8 cellular contexts compared by ENCODE assay signal in genomic region chr13:50123515-50123861, GRCh38.
A peak's percentile ranks its signal among the peaks of the same experiment; 100 is the strongest.
DNase-seq lines count a peak whose midpoint lies in the region; ATAC-seq, FAIRE-seq and TF ChIP-seq lines count a peak whose summit lies in the region.

No MANE protein-coding gene starts in this region.

- peak overlapping the region; percentile 78 for H3K4me3 Mint-ChIP-seq in T-helper 2 cell treated with Interferon-gamma antibody and Interleukin-4, amounts not matched to agents 5 μg/mL and 100 μg/mL, for 36 hours
- H3K4me3 Mint-ChIP-seq in activated naive CD8-positive, alpha-beta T cell, result peak overlapping the region; percentile 90

- peaks cover 33% of the 10 kb centered on the region for H3K4me1 Mint-ChIP-seq in T-helper 2 cell treated with Interferon-gamma antibody and Interleukin-4, amounts not matched to agents 5 μg/mL and 100 μg/mL, for 36 hours (ENCODE audit: low read depth)
- H3K4me1 Mint-ChIP-seq in activated naive CD8-positive, alpha-beta T cell (ENCODE audit: low read depth), result peaks cover 36% of the 10 kb centered on the region

- no peak for ATAC-seq in GM21367 (IDR thresholded peaks at IDR 0.05; ENCODE audit: unreplicated experiment)

- H3K27ac Mint-ChIP-seq in T-helper 2 cell treated with Interferon-gamma antibody and Interleukin-4, amounts not matched to agents 5 μg/mL and 100 μg/mL, for 36 hours, result peak overlapping the region; percentile 81
- H3K27ac Mint-ChIP-seq in activated naive CD8-positive, alpha-beta T cell, result peak overlapping the region; percentile 91

- H3K27ac ChIP-seq in kidney (ENCODE audit: low read depth in 2 of 2, low read length in 2 of 2) (peak overlapping the region; percentile 98), testis (peak overlapping the region; percentile 97 to 98)

- H3K4me1 ChIP-seq in kidney (ENCODE audit: control insufficient read depth in 1 of 2, insufficient read depth in 1 of 2, low read depth in 1 of 2, low read length in 2 of 2) (peaks cover 7 to 10% of the 10 kb centered on the region in 2 donors), testis (peaks cover 17% of the 10 kb centered on the region)

- H3K36me3 Mint-ChIP-seq in T-helper 2 cell treated with Interferon-gamma antibody and Interleukin-4, amounts not matched to agents 5 μg/mL and 100 μg/mL, for 36 hours (ENCODE audit: low read depth), result peaks cover 17% of the 10 kb centered on the region
- H3K36me3 Mint-ChIP-seq in activated naive CD8-positive, alpha-beta T cell, result peaks cover 2% of the 10 kb centered on the region

- H3K9me3 ChIP-seq in kidney (ENCODE audit: control insufficient read depth in 1 of 2, low read length in 2 of 2), result no peaks in the 10 kb centered on the region
- H3K9me3 ChIP-seq in testis, result no peaks in the 10 kb centered on the region

- peak overlapping the region; percentile 63 to 88 for H3K9ac ChIP-seq in kidney (ENCODE audit: low read length in 2 of 2)

- H3K4me3 ChIP-seq in kidney (ENCODE audit: low read length in 2 of 2), result peak overlapping the region; percentile 77 to 82
- H3K4me3 ChIP-seq in testis, result peak overlapping the region; percentile 91

- peaks cover 30% of the 10 kb centered on the region for H3K27me3 Mint-ChIP-seq in T-helper 2 cell treated with Interferon-gamma antibody and Interleukin-4, amounts not matched to agents 5 μg/mL and 100 μg/mL, for 36 hours (ENCODE audit: low read depth)
- peaks cover 8% of the 10 kb centered on the region for H3K27me3 Mint-ChIP-seq in activated naive CD8-positive, alpha-beta T cell

- FAIRE-seq in kidney (lab: Jason Lieb, UNC), result no peak

- 6 to 13% methylated on average over 13 of the region's 13 CpGs for WGBS in testis, 2 donors

- DNase-seq in T-helper 2 cell treated with Interferon-gamma antibody and Interleukin-4, amounts not matched to agents 5 μg/mL and 100 μg/mL, for 36 hours (ENCODE audit: low spot score), result no peak
- no peak for DNase-seq in T-helper 2 cell
- no peak for DNase-seq in kidney
- DNase-seq in testis, result no peak
- no peak for DNase-seq in HK-2 (ENCODE audit: unreplicated experiment)
- no peak for DNase-seq in 8988T

- no peak for TF ChIP-seq POLR2A in testis (IDR thresholded peaks at IDR 0.05)

- peaks cover 6% of the 10 kb centered on the region for H3K9me3 Mint-ChIP-seq in T-helper 2 cell treated with Interferon-gamma antibody and Interleukin-4, amounts not matched to agents 5 μg/mL and 100 μg/mL, for 36 hours
- H3K9me3 Mint-ChIP-seq in activated naive CD8-positive, alpha-beta T cell (ENCODE audit: low read depth), result no peaks in the 10 kb centered on the region

- no peaks in the 10 kb centered on the region for H3K36me3 ChIP-seq in kidney (ENCODE audit: control insufficient read depth in 1 of 2, insufficient read depth in 2 of 2, low read length in 2 of 2)
- no peaks in the 10 kb centered on the region for H3K36me3 ChIP-seq in testis (ENCODE audit: low read depth, missing control alignments)

- TF ChIP-seq CTCF in kidney (IDR thresholded peaks at IDR 0.05; ENCODE audit: borderline replicate concordance, extremely low read depth, insufficient read depth), result no peak
- TF ChIP-seq CTCF in testis (IDR thresholded peaks at IDR 0.05), result no peak

- intact Hi-C loops in kidney (cut with DNase I) (no loop called here), testis (cut with DNase I; ENCODE audit: low total_unique reads) (no loop called here)

- no peaks in the 10 kb centered on the region for H3K27me3 ChIP-seq in testis
